Comparison of ENCODE assay signal across 25 cellular contexts in the genomic region with DNA sequence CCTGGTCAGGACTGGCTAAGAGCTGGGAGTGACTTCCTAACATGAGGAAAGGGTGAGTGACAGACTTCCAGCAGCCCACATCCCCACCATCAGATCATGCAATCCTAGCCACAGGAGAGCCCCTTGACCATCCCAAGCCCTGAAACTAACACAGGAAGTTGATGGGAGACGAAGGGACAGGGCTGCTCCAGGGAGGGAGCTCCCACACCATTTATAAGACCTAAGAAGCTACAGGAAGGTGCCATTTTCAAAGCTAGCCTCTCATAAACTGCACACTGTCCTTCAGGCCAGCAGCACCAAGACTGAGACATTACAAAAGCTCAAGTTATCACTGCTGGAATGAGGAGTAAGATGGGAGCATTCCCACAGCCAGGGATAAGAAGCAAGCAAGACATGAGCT. TPM values are rescaled to one million over a fixed set of nuclear protein-coding genes. Genes with fewer than 3 reads are reported as not detected.
"Had no signal": no experiment of that assay in that cellular context is flagged by ENCODE, and none has a peak within 500 bp of the region (broad histone marks: within the 10 kb centered on the region; RNA-seq: fewer than 3 reads in every experiment).

No MANE protein-coding gene starts in this region.

- H3K9me3 ChIP-seq: ovary had no signal

- H3K4me1 ChIP-seq: heart right ventricle, left ventricle myocardium inferior, neural progenitor cell, suprapubic skin, upper lobe of left lung had no signal

- DNase-seq: heart right ventricle; islet precursor cell; left ventricle myocardium inferior; mesendoderm; naive B cell; natural killer cell; nephron progenitor cell; ovary; stimulated activated CD4-positive, alpha-beta T cell treated with anti-CD3 and anti-CD28 coated beads, Interleukin-12 subunit alpha, Interleukin-12 subunit beta, amount 100 ng/mL, for 4 hours; stimulated activated CD4-positive, alpha-beta T cell treated with anti-CD3 and anti-CD28 coated beads, Interleukin-15, amount 100 ng/mL, for 24 hours; stimulated activated CD4-positive, alpha-beta T cell treated with anti-CD3 and anti-CD28 coated beads, Interleukin-2, amount 100 ng/mL, for 24 hours; stimulated activated CD4-positive, alpha-beta T cell treated with anti-CD3 and anti-CD28 coated beads, Interleukin-4, amount 100 ng/mL, for 24 hours; stimulated activated naive CD4-positive, alpha-beta T cell; transverse colon; upper lobe of left lung had no signal

- H3K79me2 ChIP-seq: hepatocyte had no signal

- ATAC-seq: heart right ventricle; sciatic nerve; stimulated activated effector memory CD8-positive, alpha-beta T cell treated with anti-CD3 and anti-CD28 coated beads, Interleukin-12 subunit alpha, Interleukin-12 subunit beta, amount 100 ng/mL, for 72 hours had no signal

- H3K36me3 ChIP-seq: heart right ventricle, left ventricle myocardium inferior, neural progenitor cell, ovary, right atrium auricular region, suprapubic skin, transverse colon, upper lobe of left lung had no signal

- FAIRE-seq: urothelium cell line had no signal

- H3K9ac ChIP-seq: neural progenitor cell had no signal

- H3K4me3 ChIP-seq: heart right ventricle, hepatocyte, left ventricle myocardium inferior, lung, neural progenitor cell, ovary, right atrium auricular region, skin epidermis, suprapubic skin, transverse colon, upper lobe of left lung had no signal

- H3K27me3 ChIP-seq: hepatocyte, neural progenitor cell, ovary, right atrium auricular region, suprapubic skin, transverse colon, upper lobe of left lung had no signal

- H2AFZ ChIP-seq: hepatocyte, neural progenitor cell had no signal

- H3K4me2 ChIP-seq: hepatocyte, neural progenitor cell had no signal

- H3K27ac ChIP-seq: heart right ventricle, hepatocyte, left ventricle myocardium inferior, neural progenitor cell, ovary, right atrium auricular region, skin epidermis, suprapubic skin, transverse colon, upper lobe of left lung had no signal

RNA-seq across cellular contexts. Expression of gene SLC25A21, which starts 19.4 kb away (rescaled TPM):
- total RNA-seq: mononuclear cell, natural killer cell had no signal

RNA-seq across cellular contexts. Expression of gene MIPOL1, which starts 44.7 kb away (rescaled TPM):
- total RNA-seq: natural killer cell had no signal
